8 cellular contexts compared by ENCODE assay signal in the genomic region with DNA sequence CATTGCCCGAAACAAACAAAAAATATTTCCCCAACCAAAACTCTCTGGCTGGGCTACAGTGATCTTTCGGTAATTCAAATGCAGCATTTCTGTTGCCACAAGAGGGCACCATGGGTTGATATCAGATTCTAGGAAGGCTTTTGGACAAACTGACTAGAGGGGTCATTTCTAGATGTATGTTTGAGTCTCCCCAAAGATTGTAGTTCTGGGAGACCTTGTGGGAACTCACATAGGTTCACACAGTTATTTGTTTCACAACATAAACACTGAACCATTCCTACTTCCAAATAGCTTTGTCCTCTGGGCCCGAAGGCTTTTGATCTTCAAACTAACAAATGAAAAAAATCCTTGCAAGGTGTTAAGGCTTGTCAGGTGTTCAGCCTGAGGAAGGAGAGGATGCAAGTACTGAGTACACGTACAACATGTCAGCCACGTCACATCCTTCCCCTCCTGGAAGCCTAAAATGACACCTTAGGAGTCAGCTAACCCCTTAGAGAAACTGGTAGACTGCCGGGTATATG. TPM values are rescaled to one million over a fixed set of nuclear protein-coding genes. Genes with fewer than 3 reads are reported as not detected.
A peak's percentile ranks its signal among the peaks of the same experiment; 100 is the strongest.
DNase-seq lines count a peak whose midpoint lies in the region; ATAC-seq and TF ChIP-seq lines count a peak whose summit lies in the region.

No MANE protein-coding gene starts in this region.

- H2BK120ac ChIP-seq in mesendoderm (ENCODE audit: low read depth, low read length): no peak overlapping the region

- no CpG with 5 or more reads among the region's 6 CpGs for WGBS in mesendoderm (ENCODE audit: extremely low coverage, insufficient coverage, low lambda C conversion rate)
- WGBS in tibial nerve, 2 donors: 50 to 65% methylated on average over 6 of the region's 6 CpGs

- CTCF ChIA-PET in activated CD4-positive, alpha-beta T cell treated with anti-CD3 and anti-CD28 coated beads for 36 hours (lab: Charles Lee): interaction anchor here (0.5 to 3.3 kb wide), 14 partner anchors 14 to 391 kb away, joined by 3 to 13 read pairs (median 4); no protein-coding TSS in a partner anchor

- H3K36me3 Mint-ChIP-seq in activated CD4-positive, alpha-beta T cell treated with anti-CD3 and anti-CD28 coated beads for 36 hours (ENCODE audit: low read depth): peaks cover 76% of the 10 kb centered on the region
- H3K36me3 Mint-ChIP-seq in effector memory CD8-positive, alpha-beta T cell (ENCODE audit: insufficient read depth): peaks cover 4% of the 10 kb centered on the region

- H4K5ac ChIP-seq in mesendoderm (ENCODE audit: low read length): no peak overlapping the region

- H3K9me3 ChIP-seq in BE2C (no peaks in the 10 kb centered on the region), tibial nerve (no peaks in the 10 kb centered on the region)

- H3K4me3 ChIP-seq in BE2C (ENCODE audit: low read depth, low read length): no peak overlapping the region; the same call in 1 of the 2 replicates
- H3K4me3 ChIP-seq in mesendoderm (ENCODE audit: low read length): no peak overlapping the region
- no peak overlapping the region for H3K4me3 ChIP-seq in tibial nerve

- no peak overlapping the region for H2BK15ac ChIP-seq in mesendoderm (replicated peaks; ENCODE audit: low read depth)

- no peak overlapping the region for H4K8ac ChIP-seq in mesendoderm (ENCODE audit: low read depth, low read length)

- H3K4me1 ChIP-seq in BE2C (no peaks in the 10 kb centered on the region), mesendoderm (ENCODE audit: control insufficient read depth, low read depth, low read length) (no peaks in the 10 kb centered on the region), tibial nerve (peaks cover 0 to 12% (median 0%) of the 10 kb centered on the region in 4 donors)

- H3K4me2 ChIP-seq in mesendoderm (ENCODE audit: low read length): no peak overlapping the region

- H3K4ac ChIP-seq in mesendoderm (ENCODE audit: low read depth, low read length): no peak overlapping the region

- DNase-seq in BE2C (peak; percentile 26), MV-4-11 (lab: John Stamatoyannopoulos, UW) (peak; percentile 65), mesendoderm (peak; percentile 58), tibial nerve (ENCODE audit: low spot score in 2 of 2) (peak; percentile 42 to 96)
- peak; percentile 79 for DNase-seq in activated CD4-positive, alpha-beta T cell treated with anti-CD3 and anti-CD28 coated beads for 36 hours
- DNase-seq in effector memory CD8-positive, alpha-beta T cell: peak; percentile 63 to 75 (median 63)

- no peak overlapping the region for H3K9ac ChIP-seq in mesendoderm (ENCODE audit: low read length)

- H3K27ac Mint-ChIP-seq in activated CD4-positive, alpha-beta T cell treated with anti-CD3 and anti-CD28 coated beads for 36 hours: peak overlapping the region; percentile 87
- peak overlapping the region; percentile 90 to 94 for H3K27ac Mint-ChIP-seq in effector memory CD8-positive, alpha-beta T cell

- H3K36me3 ChIP-seq in BE2C (no peaks in the 10 kb centered on the region), mesendoderm (ENCODE audit: control insufficient read depth, insufficient read depth, low read length) (no peaks in the 10 kb centered on the region), tibial nerve (no peaks in the 10 kb centered on the region)

- no peak overlapping the region for H2AK5ac ChIP-seq in mesendoderm (ENCODE audit: low read length)

- H3K27me3 Mint-ChIP-seq in activated CD4-positive, alpha-beta T cell treated with anti-CD3 and anti-CD28 coated beads for 36 hours: no peaks in the 10 kb centered on the region
- no peaks in the 10 kb centered on the region for H3K27me3 Mint-ChIP-seq in effector memory CD8-positive, alpha-beta T cell

- TF ChIP-seq EP300 in tibial nerve (IDR thresholded peaks at IDR 0.05): peak in 1 of 2 donors; percentile 26

- no peak overlapping the region for H3K56ac ChIP-seq in mesendoderm (ENCODE audit: low read length)

- H3K27me3 ChIP-seq in BE2C: peaks cover 8% of the 10 kb centered on the region
- no peaks in the 10 kb centered on the region for H3K27me3 ChIP-seq in mesendoderm (ENCODE audit: insufficient read depth, low read length, poor library complexity)
- H3K27me3 ChIP-seq in tibial nerve: no peaks in the 10 kb centered on the region

- H3K79me2 ChIP-seq in mesendoderm (ENCODE audit: control insufficient read depth, insufficient read depth, low read length): no peaks in the 10 kb centered on the region

- peak overlapping the region; percentile 14 for H3K4me3 Mint-ChIP-seq in activated CD4-positive, alpha-beta T cell treated with anti-CD3 and anti-CD28 coated beads for 36 hours
- no peak overlapping the region for H3K4me3 Mint-ChIP-seq in effector memory CD8-positive, alpha-beta T cell

- no peaks in the 10 kb centered on the region for H3K79me1 ChIP-seq in mesendoderm (ENCODE audit: low read length)

- TF ChIP-seq POLR2A in tibial nerve (IDR thresholded peaks at IDR 0.05): no peak

- POLR2A ChIA-PET in activated CD4-positive, alpha-beta T cell treated with anti-CD3 and anti-CD28 coated beads for 36 hours (lab: Charles Lee): interaction anchor here (0.7 kb wide), 1 partner anchor 1258 kb away, joined by 3 read pairs; no protein-coding TSS in a partner anchor

- intact Hi-C loops in activated CD4-positive, alpha-beta T cell treated with anti-CD3 and anti-CD28 coated beads for 36 hours (cut with DNase I, micrococcal nuclease): loop anchor here (1.0 to 2.0 kb wide), 5 partner anchors 36 to 74 kb away; partner anchors contain the start of genes IL15RA (in 1 of the 2) and RBM17 (in 1 of the 2)

- no peak overlapping the region for H2BK5ac ChIP-seq in mesendoderm (ENCODE audit: low read length)

- no peaks in the 10 kb centered on the region for H3K9me3 Mint-ChIP-seq in activated CD4-positive, alpha-beta T cell treated with anti-CD3 and anti-CD28 coated beads for 36 hours (ENCODE audit: low read depth)
- H3K9me3 Mint-ChIP-seq in effector memory CD8-positive, alpha-beta T cell: no peaks in the 10 kb centered on the region

- no peak overlapping the region for H3K27ac ChIP-seq in mesendoderm (ENCODE audit: low read depth, low read length)
- H3K27ac ChIP-seq in tibial nerve: no peak overlapping the region

- H3K18ac ChIP-seq in mesendoderm (ENCODE audit: low read length): no peak overlapping the region

- ATAC-seq in GM18517 (IDR thresholded peaks at IDR 0.05; ENCODE audit: unreplicated experiment) (peak; percentile 79), HG03378 (IDR thresholded peaks at IDR 0.05; ENCODE audit: unreplicated experiment) (no peak)
- peak; percentile 76 for ATAC-seq in activated CD4-positive, alpha-beta T cell treated with anti-CD3 and anti-CD28 coated beads for 36 hours
- peak; percentile 99 for ATAC-seq in effector memory CD8-positive, alpha-beta T cell (replicated peaks)

- TF ChIP-seq CTCF in BE2C (IDR thresholded peaks at IDR 0.05; ENCODE audit: low read depth, low read length) (peak; percentile 82), tibial nerve (IDR thresholded peaks at IDR 0.05) (peak; percentile 46 to 71 (median 59))

- H3K23ac ChIP-seq in mesendoderm (ENCODE audit: low read length): no peak overlapping the region

- H3K4me1 Mint-ChIP-seq in activated CD4-positive, alpha-beta T cell treated with anti-CD3 and anti-CD28 coated beads for 36 hours: peaks cover 67% of the 10 kb centered on the region
- peaks cover 7 to 9% of the 10 kb centered on the region in 2 donors for H3K4me1 Mint-ChIP-seq in effector memory CD8-positive, alpha-beta T cell (ENCODE audit: low read depth in 2 of 2)

RNA-seq across cellular contexts. Expression of gene IL15RA, which starts 37.0 kb away (rescaled TPM):
- not detected for polyA plus RNA-seq in BE2C (2012; ENCODE audit: insufficient read depth, insufficient read length, low read depth)
- total RNA-seq in activated CD4-positive, alpha-beta T cell treated with anti-CD3 and anti-CD28 coated beads for 36 hours: 10 to 100 TPM; 19.7 to 22.1 TPM
- polyA plus RNA-seq in mesendoderm (2013, experiment 1 of 2): 2.3 TPM
- polyA plus RNA-seq in mesendoderm (2013, experiment 2 of 2): 2.0 TPM
- 10 to 100 TPM in 2 of 4 donors, 1 to 10 TPM in 2; 9.0 to 18.6 (median 12.6) TPM for total RNA-seq in tibial nerve

RNA-seq across cellular contexts. Expression of gene IL2RA, which starts 47.9 kb away (rescaled TPM):
- polyA plus RNA-seq in BE2C (2012; ENCODE audit: insufficient read depth, insufficient read length, low read depth): not detected
- 100 to 1,000 TPM; 659 to 980 TPM for total RNA-seq in activated CD4-positive, alpha-beta T cell treated with anti-CD3 and anti-CD28 coated beads for 36 hours
- polyA plus RNA-seq in mesendoderm (2013, experiment 1 of 2): not detected
- not detected for polyA plus RNA-seq in mesendoderm (2013, experiment 2 of 2)
- total RNA-seq in tibial nerve: 1 to 10 TPM in 1 of 4 donors, under 1 TPM in 2, not detected in 1; 0.42 to 2.2 (median 0.60) TPM

Comparison
In these comparisons a context has a peak if more than half of its experiments do, and no peak if none do; other contexts are left out.
1. DNase-seq: peak in every context shown above with its lines; median percentile 79 in activated CD4-positive, alpha-beta T cell treated with anti-CD3 and anti-CD28 coated beads for 36 hours; 69 in tibial nerve; 65 in MV-4-11; 63 in effector memory CD8-positive, alpha-beta T cell; 58 in mesendoderm; 26 in BE2C.
2. RNA of gene IL2RA, which starts 47.9 kb away (total RNA-seq): 659 to 980 TPM in activated CD4-positive, alpha-beta T cell treated with anti-CD3 and anti-CD28 coated beads for 36 hours; 0.42 to 2.2 TPM in tibial nerve; every median in the first group is over 100 times any median in the second.